In genomic region chr14:25406818-25407217, GRCh38 we compare ENCODE assay signal across 8 cellular contexts.
DNase-seq lines count a peak whose midpoint lies in the region; ATAC-seq and TF ChIP-seq lines count a peak whose summit lies in the region.
"Had no signal": no experiment of that assay in that cellular context is flagged by ENCODE, and none has a peak within 500 bp of the region (broad histone marks: within the 10 kb centered on the region; RNA-seq: fewer than 3 reads in every experiment).

No MANE protein-coding gene starts in this region.

- no peaks in the 10 kb centered on the region for H3K36me3 ChIP-seq in KMS-11 (ENCODE audit: insufficient read depth)
- H3K36me3 ChIP-seq in SU-DHL-6 (ENCODE audit: low read length): no peaks in the 10 kb centered on the region
- H3K36me3 ChIP-seq in naive thymus-derived CD4-positive, alpha-beta T cell (ENCODE audit: control insufficient read depth in 2 of 3, insufficient read depth in 3 of 3, low read length in 3 of 3): no peaks in the 10 kb centered on the region

- peak; percentile 64 for TF ChIP-seq CTCF in KMS-11 (conservative IDR thresholded peaks at IDR 0.05; ENCODE audit: low read depth, low read length)
- TF ChIP-seq CTCF in SU-DHL-6 (IDR thresholded peaks at IDR 0.05; ENCODE audit: insufficient read depth, low read length, poor library complexity, severe bottlenecking): peak; percentile 65

- H3K79me2 ChIP-seq in KMS-11 (ENCODE audit: insufficient read depth, low read depth) (no peaks in the 10 kb centered on the region), SU-DHL-6 (ENCODE audit: insufficient read depth, low read length) (no peaks in the 10 kb centered on the region)

- CTCF ChIA-PET in naive thymus-derived CD4-positive, alpha-beta T cell (lab: Charles Lee): no interaction called here
- CTCF ChIA-PET in T-cell (lab: Charles Lee): interaction anchor here in 1 of 2 donors (0.6 kb wide), 1 partner anchor 387 kb away, joined by 3 read pairs; no protein-coding TSS in a partner anchor

- no peaks in the 10 kb centered on the region for H3K36me3 Mint-ChIP-seq in naive thymus-derived CD4-positive, alpha-beta T cell
- H3K36me3 Mint-ChIP-seq in T-cell: no peaks in the 10 kb centered on the region

- H3K4me1 Mint-ChIP-seq in naive thymus-derived CD4-positive, alpha-beta T cell: peaks cover 0 to 5% (median 0%) of the 10 kb centered on the region in 7 donors
- H3K4me1 Mint-ChIP-seq in T-cell: no peaks in the 10 kb centered on the region
- H3K4me1 Mint-ChIP-seq: naive B cell had no signal

- H3K9me2 ChIP-seq in SU-DHL-6 (replicated peaks; ENCODE audit: insufficient read depth, low read length): no peaks in the 10 kb centered on the region

- ATAC-seq in naive thymus-derived CD4-positive, alpha-beta T cell: no peak
- ATAC-seq in T-cell (replicated peaks in 1 of 4) (no peak), HG02884 (IDR thresholded peaks at IDR 0.05; ENCODE audit: unreplicated experiment) (no peak)

- peaks cover 0 to 16% (median 0%) of the 10 kb centered on the region in 5 donors for H3K27me3 Mint-ChIP-seq in naive thymus-derived CD4-positive, alpha-beta T cell
- H3K27me3 Mint-ChIP-seq in T-cell: peaks cover 0 to 4% of the 10 kb centered on the region in 2 donors

- H3K4me2 ChIP-seq in KMS-11 (no peak overlapping the region), SU-DHL-6 (ENCODE audit: low read depth, low read length, poor library complexity, severe bottlenecking) (no peak overlapping the region)

- DNase-seq in GM03348 (ENCODE audit: low spot score): peak; percentile 13
- DNase-seq in inferior parietal cortex (ENCODE audit: extremely low spot score): peak; percentile 41
- DNase-seq in naive thymus-derived CD4-positive, alpha-beta T cell: no peak
- DNase-seq in T-cell: no peak
- DNase-seq: naive B cell had no signal

- H3F3A ChIP-seq in SU-DHL-6 (ENCODE audit: insufficient read depth): no peaks in the 10 kb centered on the region

- no peak overlapping the region for H3K9ac ChIP-seq in KMS-11
- no peak overlapping the region for H3K9ac ChIP-seq in SU-DHL-6 (ENCODE audit: low read length)

- no peaks in the 10 kb centered on the region for H3K4me1 ChIP-seq in KMS-11 (ENCODE audit: low read depth, poor library complexity, severe bottlenecking)
- H3K4me1 ChIP-seq in naive thymus-derived CD4-positive, alpha-beta T cell (ENCODE audit: control insufficient read depth in 2 of 2, insufficient read depth in 2 of 2, low read length in 2 of 2): no peaks in the 10 kb centered on the region

- H3K27ac Mint-ChIP-seq in naive thymus-derived CD4-positive, alpha-beta T cell: no peak overlapping the region
- no peak overlapping the region for H3K27ac Mint-ChIP-seq in T-cell
- H3K27ac Mint-ChIP-seq: naive B cell had no signal

- no peaks in the 10 kb centered on the region for H3K9me3 ChIP-seq in SU-DHL-6 (ENCODE audit: insufficient read depth, low read length)
- H3K9me3 ChIP-seq in naive thymus-derived CD4-positive, alpha-beta T cell (ENCODE audit: control insufficient read depth in 2 of 3, low read length in 3 of 3): no peaks in the 10 kb centered on the region

- H3K27me3 ChIP-seq in KMS-11 (ENCODE audit: insufficient read depth, low read depth) (no peaks in the 10 kb centered on the region), SU-DHL-6 (ENCODE audit: low read length) (no peaks in the 10 kb centered on the region)
- H3K27me3 ChIP-seq in naive thymus-derived CD4-positive, alpha-beta T cell (ENCODE audit: control insufficient read depth in 2 of 2, insufficient read depth in 2 of 2, low read length in 2 of 2): no peaks in the 10 kb centered on the region

- H2AFZ ChIP-seq in KMS-11 (ENCODE audit: low read depth) (no peak overlapping the region), SU-DHL-6 (ENCODE audit: low read depth, low read length, severe bottlenecking) (no peak overlapping the region)

- intact Hi-C loops in naive thymus-derived CD4-positive, alpha-beta T cell (cut with micrococcal nuclease): loop anchor here in 1 of 2 donors (10.0 kb wide), 1 partner anchor 692 kb away; no protein-coding TSS in a partner anchor

- no peak overlapping the region for H3K27ac ChIP-seq in KMS-11
- H3K27ac ChIP-seq in SU-DHL-6 (ENCODE audit: low read depth, low read length): no peak overlapping the region
- no peak overlapping the region for H3K27ac ChIP-seq in naive thymus-derived CD4-positive, alpha-beta T cell (ENCODE audit: low read depth, low read length)

- no peak overlapping the region for H3K4me3 Mint-ChIP-seq in naive thymus-derived CD4-positive, alpha-beta T cell
- H3K4me3 Mint-ChIP-seq in T-cell: no peak overlapping the region
- H3K4me3 Mint-ChIP-seq: naive B cell had no signal

- peaks cover 0 to 11% (median 2%) of the 10 kb centered on the region in 11 donors for H3K9me3 Mint-ChIP-seq in naive thymus-derived CD4-positive, alpha-beta T cell
- peaks cover 2 to 5% (median 4%) of the 10 kb centered on the region in 3 donors for H3K9me3 Mint-ChIP-seq in T-cell

- H4K20me1 ChIP-seq in KMS-11 (ENCODE audit: insufficient read depth): no peaks in the 10 kb centered on the region
- no peaks in the 10 kb centered on the region for H4K20me1 ChIP-seq in SU-DHL-6 (ENCODE audit: low read depth, low read length)

- POLR2A ChIA-PET in naive thymus-derived CD4-positive, alpha-beta T cell (lab: Charles Lee): no interaction called here
- POLR2A ChIA-PET in T-cell (lab: Charles Lee): no interaction called here

- no peak overlapping the region for H3K4me3 ChIP-seq in KMS-11 (IDR thresholded peaks at IDR 0.05; ENCODE audit: insufficient read depth, low read depth, low read length)
- H3K4me3 ChIP-seq in SU-DHL-6 (ENCODE audit: insufficient read depth, low read length, poor library complexity, severe bottlenecking): no peak overlapping the region
- H3K4me3 ChIP-seq in naive thymus-derived CD4-positive, alpha-beta T cell (ENCODE audit: low read length): no peak overlapping the region

Comparison
In these comparisons a context has a peak if more than half of its experiments do, and no peak if none do; other contexts are left out.
1. DNase-seq: peak in GM03348 (single experiment) and inferior parietal cortex (single experiment); none in naive thymus-derived CD4-positive, alpha-beta T cell (0 of 9) and T-cell (0 of 34).